24 cellular contexts compared by ENCODE assay signal in the genomic region with DNA sequence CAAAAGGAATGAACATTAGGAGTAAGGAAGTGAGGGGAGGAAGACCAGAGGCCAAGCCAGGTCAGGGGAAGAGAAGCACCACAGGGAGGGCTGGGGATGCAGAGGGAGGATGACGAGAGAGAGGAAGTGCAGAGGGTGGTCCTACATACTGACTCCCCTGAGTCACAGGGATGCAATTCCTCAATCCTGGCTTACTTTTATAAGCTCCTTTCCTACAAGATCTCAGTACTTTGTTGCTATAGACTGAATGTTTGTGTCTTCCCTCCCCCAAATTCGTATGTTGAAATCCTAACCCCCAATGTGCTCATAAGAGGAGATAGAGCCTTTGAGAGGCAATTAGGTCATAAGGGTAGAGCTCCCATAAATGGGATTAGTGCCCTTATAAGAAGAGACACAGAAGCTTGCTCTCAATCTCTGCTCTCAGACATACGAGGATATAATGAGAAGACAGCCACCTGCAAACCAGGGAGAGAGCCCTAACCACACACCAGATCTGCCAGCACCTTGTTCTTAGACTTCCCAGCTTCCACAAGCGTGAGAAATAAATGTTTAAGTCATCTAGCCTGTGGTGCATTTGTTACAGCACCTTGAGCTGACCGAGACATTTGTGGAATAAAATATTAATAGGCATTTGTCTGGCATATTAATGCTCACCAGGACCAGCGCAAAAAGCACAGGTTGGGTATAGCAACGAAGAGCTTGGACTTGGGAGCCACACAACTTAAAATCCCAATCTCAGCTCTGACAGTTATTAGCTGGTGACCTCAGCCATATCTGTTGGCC. TPM values are rescaled to one million over a fixed set of nuclear protein-coding genes. Genes with fewer than 3 reads are reported as not detected.
"Had no signal": no experiment of that assay in that cellular context is flagged by ENCODE, and none has a peak within 500 bp of the region (broad histone marks: within the 10 kb centered on the region; RNA-seq: fewer than 3 reads in every experiment).

No MANE protein-coding gene starts in this region.

- FAIRE-seq: small intestine had no signal

- H3K9me3 ChIP-seq: breast epithelium, colonic mucosa, testis, uterus had no signal

- H3K4me3 ChIP-seq: breast epithelium, colonic mucosa, dorsolateral prefrontal cortex, lung, neural progenitor cell, testis, uterus had no signal

- H2AFZ ChIP-seq: neural progenitor cell had no signal

- H3K4me1 ChIP-seq: breast epithelium, colonic mucosa, neural progenitor cell, uterus had no signal

- H3K4me2 ChIP-seq: neural progenitor cell had no signal

- DNase-seq: activated B cell treated with CpG ODN at 0.5 μM for 24 hours; activated CD4-positive, alpha-beta T cell treated with anti-CD3 and anti-CD28 coated beads for 36 hours; activated CD4-positive, alpha-beta T cell treated with anti-CD3 and anti-CD28 coated beads, Interleukin-2, amount 50 U/mL, for 48 hours; activated CD8-positive, alpha-beta memory T cell treated with anti-CD3 and anti-CD28 coated beads, Interleukin-2, amount 50 U/mL, for 48 hours; activated naive CD4-positive, alpha-beta T cell treated with Interleukin-2 at 50 U/mL for 16 hours; activated naive CD8-positive, alpha-beta T cell treated with anti-CD3 and anti-CD28 coated beads for 36 hours; activated T-cell treated with anti-CD3 and anti-CD28 coated beads, Interleukin-2, amount 50 U/mL, for 4 hours; amniotic stem cell; colonic mucosa; dorsolateral prefrontal cortex; foreskin fibroblast; naive B cell; posterior cingulate gyrus; stimulated activated CD4-positive, alpha-beta T cell treated with anti-CD3 and anti-CD28 coated beads, Interleukin-15, amount 100 ng/mL, for 24 hours; T-helper 9 cell; testis; trophoblast cell; uterus had no signal

- H3K27me3 ChIP-seq: breast epithelium, colonic mucosa, dorsolateral prefrontal cortex, neural progenitor cell, testis, uterus had no signal

- ATAC-seq: activated CD4-positive, alpha-beta T cell treated with anti-CD3 and anti-CD28 coated beads for 36 hours; activated T-cell treated with anti-CD3 and anti-CD28 coated beads, Interleukin-2, amount 50 U/mL, for 4 hours; sciatic nerve; stimulated activated memory B cell treated with anti-CD40 and anti-IgM and Interleukin-4, amounts not matched to agents 10 μg/mL and 1 μg/mL and 100 μg/mL, for 72 hours had no signal

- H3K9ac ChIP-seq: neural progenitor cell had no signal

- H3K36me3 ChIP-seq: breast epithelium, colonic mucosa, neural progenitor cell, uterus had no signal

- H3K27ac ChIP-seq: breast epithelium, colonic mucosa, dorsolateral prefrontal cortex, neural progenitor cell, testis, uterus had no signal

RNA-seq across cellular contexts. Expression of a gene that starts 33.4 kb away (rescaled TPM):
- total RNA-seq: activated B cell treated with CpG ODN at 0.5 μM for 24 hours had no signal
